Comparison of ENCODE assay signal across 1 cellular context in genomic region chr11:95256204-95256819, GRCh38.
TF ChIP-seq lines count a peak whose summit lies in the region.

No MANE protein-coding gene starts in this region.

TF ChIP-seq in GM12878, 131 proteins besides CTCF, POLR2A, EP300 and RAD21 (continued from another document):
- no peak for TF ChIP-seq E4F1 (IDR thresholded peaks at IDR 0.05; ENCODE audit: borderline replicate concordance, partially characterized antibody)
- TF ChIP-seq LARP7 (IDR thresholded peaks at IDR 0.05): no peak
- TF ChIP-seq, protein P1, sequence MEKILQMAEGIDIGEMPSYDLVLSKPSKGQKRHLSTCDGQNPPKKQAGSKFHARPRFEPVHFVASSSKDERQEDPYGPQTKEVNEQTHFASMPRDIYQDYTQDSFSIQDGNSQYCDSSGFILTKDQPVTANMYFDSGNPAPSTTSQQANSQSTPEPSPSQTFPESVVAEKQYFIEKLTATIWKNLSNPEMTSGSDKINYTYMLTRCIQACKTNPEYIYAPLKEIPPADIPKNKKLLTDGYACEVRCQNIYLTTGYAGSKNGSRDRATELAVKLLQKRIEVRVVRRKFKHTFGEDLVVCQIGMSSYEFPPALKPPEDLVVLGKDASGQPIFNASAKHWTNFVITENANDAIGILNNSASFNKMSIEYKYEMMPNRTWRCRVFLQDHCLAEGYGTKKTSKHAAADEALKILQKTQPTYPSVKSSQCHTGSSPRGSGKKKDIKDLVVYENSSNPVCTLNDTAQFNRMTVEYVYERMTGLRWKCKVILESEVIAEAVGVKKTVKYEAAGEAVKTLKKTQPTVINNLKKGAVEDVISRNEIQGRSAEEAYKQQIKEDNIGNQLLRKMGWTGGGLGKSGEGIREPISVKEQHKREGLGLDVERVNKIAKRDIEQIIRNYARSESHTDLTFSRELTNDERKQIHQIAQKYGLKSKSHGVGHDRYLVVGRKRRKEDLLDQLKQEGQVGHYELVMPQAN (conservative IDR thresholded peaks at IDR 0.05): no peak
- TF ChIP-seq PAX8 (IDR thresholded peaks at IDR 0.05): no peak
- TF ChIP-seq MYB (IDR thresholded peaks at IDR 0.05; ENCODE audit: borderline replicate concordance, low read depth, low read length): no peak
- TF ChIP-seq, protein P2, sequence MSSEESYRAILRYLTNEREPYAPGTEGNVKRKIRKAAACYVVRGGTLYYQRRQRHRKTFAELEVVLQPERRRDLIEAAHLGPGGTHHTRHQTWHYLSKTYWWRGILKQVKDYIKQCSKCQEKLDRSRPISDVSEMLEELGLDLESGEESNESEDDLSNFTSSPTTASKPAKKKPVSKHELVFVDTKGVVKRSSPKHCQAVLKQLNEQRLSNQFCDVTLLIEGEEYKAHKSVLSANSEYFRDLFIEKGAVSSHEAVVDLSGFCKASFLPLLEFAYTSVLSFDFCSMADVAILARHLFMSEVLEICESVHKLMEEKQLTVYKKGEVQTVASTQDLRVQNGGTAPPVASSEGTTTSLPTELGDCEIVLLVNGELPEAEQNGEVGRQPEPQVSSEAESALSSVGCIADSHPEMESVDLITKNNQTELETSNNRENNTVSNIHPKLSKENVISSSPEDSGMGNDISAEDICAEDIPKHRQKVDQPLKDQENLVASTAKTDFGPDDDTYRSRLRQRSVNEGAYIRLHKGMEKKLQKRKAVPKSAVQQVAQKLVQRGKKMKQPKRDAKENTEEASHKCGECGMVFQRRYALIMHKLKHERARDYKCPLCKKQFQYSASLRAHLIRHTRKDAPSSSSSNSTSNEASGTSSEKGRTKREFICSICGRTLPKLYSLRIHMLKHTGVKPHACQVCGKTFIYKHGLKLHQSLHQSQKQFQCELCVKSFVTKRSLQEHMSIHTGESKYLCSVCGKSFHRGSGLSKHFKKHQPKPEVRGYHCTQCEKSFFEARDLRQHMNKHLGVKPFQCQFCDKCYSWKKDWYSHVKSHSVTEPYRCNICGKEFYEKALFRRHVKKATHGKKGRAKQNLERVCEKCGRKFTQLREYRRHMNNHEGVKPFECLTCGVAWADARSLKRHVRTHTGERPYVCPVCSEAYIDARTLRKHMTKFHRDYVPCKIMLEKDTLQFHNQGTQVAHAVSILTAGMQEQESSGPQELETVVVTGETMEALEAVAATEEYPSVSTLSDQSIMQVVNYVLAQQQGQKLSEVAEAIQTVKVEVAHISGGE (CRISPR knock-in tag; IDR thresholded peaks at IDR 0.05): no peak
- TF ChIP-seq HDGF (IDR thresholded peaks at IDR 0.05): no peak
- TF ChIP-seq NBN (IDR thresholded peaks at IDR 0.05): no peak
- no peak for TF ChIP-seq SUZ12 (IDR thresholded peaks at IDR 0.05; ENCODE audit: unreplicated experiment)
TF ChIP-seq in GM12878: peak in this region for 0.
